In the genomic region with DNA sequence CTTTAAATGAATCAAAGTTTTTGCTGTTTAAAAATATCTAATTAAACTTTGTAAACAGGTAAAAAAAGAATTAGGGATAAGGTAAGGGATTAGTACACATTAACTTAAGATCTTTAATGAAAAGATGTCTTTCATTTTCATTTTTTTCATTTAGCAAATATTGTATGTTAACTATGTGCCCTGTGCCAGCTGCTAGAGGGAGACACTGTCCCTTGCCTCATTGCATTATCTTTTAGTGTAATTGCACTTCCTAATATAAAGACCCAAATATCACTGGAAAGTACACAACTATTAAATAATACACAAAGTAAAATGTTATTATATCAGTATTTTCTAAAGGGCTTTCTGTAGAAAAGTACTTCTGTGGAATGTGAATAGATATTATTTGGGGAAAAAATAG, we compare ENCODE assay signal across 16 cellular contexts.
"Had no signal": no experiment of that assay in that cellular context is flagged by ENCODE, and none has a peak within 500 bp of the region (broad histone marks: within the 10 kb centered on the region; RNA-seq: fewer than 3 reads in every experiment).

No MANE protein-coding gene starts in this region.

- DNase-seq: activated naive CD4-positive, alpha-beta T cell treated with anti-CD3 and anti-CD28 coated beads for 36 hours; heart left ventricle; immature natural killer cell; lower lobe of right lung; psoas muscle; stimulated activated naive CD8-positive, alpha-beta T cell treated with anti-CD3 and anti-CD28 coated beads, Interleukin-15, amount 100 ng/mL, for 72 hours; T-helper 9 cell; testis; upper lobe of left lung had no signal

- H3K4me3 ChIP-seq: ascending aorta, breast epithelium, esophagus muscularis mucosa, heart left ventricle, lower lobe of right lung, psoas muscle, testis, upper lobe of left lung had no signal

- ATAC-seq: activated CD4-positive, CD25-positive, alpha-beta regulatory T cell treated with anti-CD3 and anti-CD28 coated beads, Interleukin-2, amount 50 U/mL, for 24 hours; activated T-helper 17 cell treated with anti-CD3 and anti-CD28 coated beads, Interleukin-2, amount 50 U/mL, for 72 hours; heart left ventricle; lower lobe of right lung; psoas muscle; sciatic nerve; stimulated activated naive CD8-positive, alpha-beta T cell treated with anti-CD3 and anti-CD28 coated beads, Interleukin-15, amount 100 ng/mL, for 72 hours had no signal

- FAIRE-seq: endometrium had no signal

- H3K36me3 ChIP-seq: ascending aorta, breast epithelium, esophagus muscularis mucosa, heart left ventricle, lower lobe of right lung, upper lobe of left lung had no signal

- H3K4me1 ChIP-seq: ascending aorta, breast epithelium, esophagus muscularis mucosa, heart left ventricle, lower lobe of right lung, testis, upper lobe of left lung had no signal

- H3K27me3 ChIP-seq: ascending aorta, breast epithelium, esophagus muscularis mucosa, heart left ventricle, testis, upper lobe of left lung had no signal

- H3K9me3 ChIP-seq: ascending aorta, breast epithelium, esophagus muscularis mucosa, heart left ventricle, lower lobe of right lung, psoas muscle, testis, upper lobe of left lung had no signal

- H3K27ac ChIP-seq: ascending aorta, breast epithelium, esophagus muscularis mucosa, heart left ventricle, lower lobe of right lung, psoas muscle, testis, upper lobe of left lung had no signal
